In genomic region chr3:101973163-101973505, GRCh38 we compare ENCODE assay signal across 23 cellular contexts.
"Had no signal": no experiment of that assay in that cellular context is flagged by ENCODE, and none has a peak within 500 bp of the region (broad histone marks: within the 10 kb centered on the region; RNA-seq: fewer than 3 reads in every experiment).

No MANE protein-coding gene starts in this region.

- H3K27me3 ChIP-seq: MG63 had no signal

- H3K27ac ChIP-seq: HL-60, RWPE1 had no signal

- H3K4me3 Mint-ChIP-seq: IgD-negative memory B cell had no signal

- FAIRE-seq: HTR-8/SVneo, K562 had no signal

- H3K36me3 ChIP-seq: MG63 had no signal

- DNase-seq: MG63, NCI-H1092, NCI-H1105 treated with DMSO at 0.1 percent for 48 hours, NCI-H1436, NCI-H187, NCI-H2029, NCI-H2081 treated with DMSO at 0.1 percent for 48 hours, NCI-H2171, NCI-H446, NCI-H510A, NCI-H524 treated with DMSO at 0.1 percent for 48 hours, NCI-H69, NCI-H774, PC-3, SHP77, SK-N-SH, SW 1271 had no signal

- H3K4me3 ChIP-seq: K562, MG63 had no signal

- H3K27ac Mint-ChIP-seq: IgD-negative memory B cell had no signal

- ATAC-seq: K562, Panc1, PC-3 had no signal
